In genomic region chr2:73022024-73022568, GRCh38 we compare ENCODE assay signal across 2 cellular contexts.
A peak's percentile ranks its signal among the peaks of the same experiment; 100 is the strongest.
TF ChIP-seq lines count a peak whose summit lies in the region.

No MANE protein-coding gene starts in this region.

TF ChIP-seq in endothelial cell of umbilical vein, 7 proteins besides CTCF, POLR2A, EP300 and RAD21:
- TF ChIP-seq JUN (IDR thresholded peaks at IDR 0.05; ENCODE audit: borderline replicate concordance, insufficient read depth, insufficient read length, low read depth) (no peak), FOS (IDR thresholded peaks at IDR 0.05; ENCODE audit: borderline replicate concordance, insufficient read depth, low read length) (no peak), POLR2AphosphoS5 (IDR thresholded peaks at IDR 0.05; ENCODE audit: insufficient read depth, low read depth, low read length) (no peak), EZH2 (IDR thresholded peaks at IDR 0.05; ENCODE audit: borderline replicate concordance, low read depth, low read length, severe bottlenecking) (no peak), MYC (IDR thresholded peaks at IDR 0.05; ENCODE audit: low read depth, low read length) (no peak), GATA2 (IDR thresholded peaks at IDR 0.05; ENCODE audit: insufficient read depth, insufficient read length, low read depth, low read length) (no peak)
- TF ChIP-seq, protein P1, sequence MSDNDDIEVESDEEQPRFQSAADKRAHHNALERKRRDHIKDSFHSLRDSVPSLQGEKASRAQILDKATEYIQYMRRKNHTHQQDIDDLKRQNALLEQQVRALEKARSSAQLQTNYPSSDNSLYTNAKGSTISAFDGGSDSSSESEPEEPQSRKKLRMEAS (IDR thresholded peaks at IDR 0.05; ENCODE audit: insufficient read depth, insufficient read length) = no peak
TF ChIP-seq in endothelial cell of umbilical vein: peak in this region for 0.

TF ChIP-seq in HepG2, 621 proteins besides CTCF, POLR2A, EP300 and RAD21 (continues in another document):
- TF ChIP-seq, protein P2, sequence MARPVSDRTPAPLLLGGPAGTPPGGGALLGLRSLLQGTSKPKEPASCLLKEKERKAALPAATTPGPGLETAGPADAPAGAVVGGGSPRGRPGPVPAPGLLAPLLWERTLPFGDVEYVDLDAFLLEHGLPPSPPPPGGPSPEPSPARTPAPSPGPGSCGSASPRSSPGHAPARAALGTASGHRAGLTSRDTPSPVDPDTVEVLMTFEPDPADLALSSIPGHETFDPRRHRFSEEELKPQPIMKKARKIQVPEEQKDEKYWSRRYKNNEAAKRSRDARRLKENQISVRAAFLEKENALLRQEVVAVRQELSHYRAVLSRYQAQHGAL (CRISPR knock-in tag; IDR thresholded peaks at IDR 0.05; ENCODE audit: not compliant biosample characterization) = no peak
- TF ChIP-seq, protein P3, sequence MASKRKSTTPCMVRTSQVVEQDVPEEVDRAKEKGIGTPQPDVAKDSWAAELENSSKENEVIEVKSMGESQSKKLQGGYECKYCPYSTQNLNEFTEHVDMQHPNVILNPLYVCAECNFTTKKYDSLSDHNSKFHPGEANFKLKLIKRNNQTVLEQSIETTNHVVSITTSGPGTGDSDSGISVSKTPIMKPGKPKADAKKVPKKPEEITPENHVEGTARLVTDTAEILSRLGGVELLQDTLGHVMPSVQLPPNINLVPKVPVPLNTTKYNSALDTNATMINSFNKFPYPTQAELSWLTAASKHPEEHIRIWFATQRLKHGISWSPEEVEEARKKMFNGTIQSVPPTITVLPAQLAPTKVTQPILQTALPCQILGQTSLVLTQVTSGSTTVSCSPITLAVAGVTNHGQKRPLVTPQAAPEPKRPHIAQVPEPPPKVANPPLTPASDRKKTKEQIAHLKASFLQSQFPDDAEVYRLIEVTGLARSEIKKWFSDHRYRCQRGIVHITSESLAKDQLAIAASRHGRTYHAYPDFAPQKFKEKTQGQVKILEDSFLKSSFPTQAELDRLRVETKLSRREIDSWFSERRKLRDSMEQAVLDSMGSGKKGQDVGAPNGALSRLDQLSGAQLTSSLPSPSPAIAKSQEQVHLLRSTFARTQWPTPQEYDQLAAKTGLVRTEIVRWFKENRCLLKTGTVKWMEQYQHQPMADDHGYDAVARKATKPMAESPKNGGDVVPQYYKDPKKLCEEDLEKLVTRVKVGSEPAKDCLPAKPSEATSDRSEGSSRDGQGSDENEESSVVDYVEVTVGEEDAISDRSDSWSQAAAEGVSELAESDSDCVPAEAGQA (IDR thresholded peaks at IDR 0.05; ENCODE audit: low read depth) = no peak
- TF ChIP-seq, protein P3 (CRISPR knock-in tag; IDR thresholded peaks at IDR 0.05; ENCODE audit: borderline replicate concordance) = no peak
- no peak for TF ChIP-seq ZC3H13 (CRISPR knock-in tag; IDR thresholded peaks at IDR 0.05)
- no peak for TF ChIP-seq ZNF354B (CRISPR knock-in tag; IDR thresholded peaks at IDR 0.05)
- no peak for TF ChIP-seq ZFP36 (IDR thresholded peaks at IDR 0.05; ENCODE audit: borderline replicate concordance, low read depth, low read length, partially characterized antibody)
- 0 out of 2 replicates have a peak, but pooled peaks have one; percentile 18 for TF ChIP-seq AHR (CRISPR knock-in tag; IDR thresholded peaks at IDR 0.05)
- TF ChIP-seq STAG1 (CRISPR knock-in tag; IDR thresholded peaks at IDR 0.05) = no peak
- TF ChIP-seq ZNF883 (CRISPR knock-in tag; IDR thresholded peaks at IDR 0.05; ENCODE audit: not compliant biosample characterization) = peak; percentile 4
- TF ChIP-seq, protein P4, sequence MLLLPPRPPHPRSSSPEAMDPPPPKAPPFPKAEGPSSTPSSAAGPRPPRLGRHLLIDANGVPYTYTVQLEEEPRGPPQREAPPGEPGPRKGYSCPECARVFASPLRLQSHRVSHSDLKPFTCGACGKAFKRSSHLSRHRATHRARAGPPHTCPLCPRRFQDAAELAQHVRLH (CRISPR knock-in tag; IDR thresholded peaks at IDR 0.05; ENCODE audit: borderline replicate concordance, low read depth) = no peak
- no peak for TF ChIP-seq KDM4B (CRISPR knock-in tag; IDR thresholded peaks at IDR 0.05)
- TF ChIP-seq, protein P5, sequence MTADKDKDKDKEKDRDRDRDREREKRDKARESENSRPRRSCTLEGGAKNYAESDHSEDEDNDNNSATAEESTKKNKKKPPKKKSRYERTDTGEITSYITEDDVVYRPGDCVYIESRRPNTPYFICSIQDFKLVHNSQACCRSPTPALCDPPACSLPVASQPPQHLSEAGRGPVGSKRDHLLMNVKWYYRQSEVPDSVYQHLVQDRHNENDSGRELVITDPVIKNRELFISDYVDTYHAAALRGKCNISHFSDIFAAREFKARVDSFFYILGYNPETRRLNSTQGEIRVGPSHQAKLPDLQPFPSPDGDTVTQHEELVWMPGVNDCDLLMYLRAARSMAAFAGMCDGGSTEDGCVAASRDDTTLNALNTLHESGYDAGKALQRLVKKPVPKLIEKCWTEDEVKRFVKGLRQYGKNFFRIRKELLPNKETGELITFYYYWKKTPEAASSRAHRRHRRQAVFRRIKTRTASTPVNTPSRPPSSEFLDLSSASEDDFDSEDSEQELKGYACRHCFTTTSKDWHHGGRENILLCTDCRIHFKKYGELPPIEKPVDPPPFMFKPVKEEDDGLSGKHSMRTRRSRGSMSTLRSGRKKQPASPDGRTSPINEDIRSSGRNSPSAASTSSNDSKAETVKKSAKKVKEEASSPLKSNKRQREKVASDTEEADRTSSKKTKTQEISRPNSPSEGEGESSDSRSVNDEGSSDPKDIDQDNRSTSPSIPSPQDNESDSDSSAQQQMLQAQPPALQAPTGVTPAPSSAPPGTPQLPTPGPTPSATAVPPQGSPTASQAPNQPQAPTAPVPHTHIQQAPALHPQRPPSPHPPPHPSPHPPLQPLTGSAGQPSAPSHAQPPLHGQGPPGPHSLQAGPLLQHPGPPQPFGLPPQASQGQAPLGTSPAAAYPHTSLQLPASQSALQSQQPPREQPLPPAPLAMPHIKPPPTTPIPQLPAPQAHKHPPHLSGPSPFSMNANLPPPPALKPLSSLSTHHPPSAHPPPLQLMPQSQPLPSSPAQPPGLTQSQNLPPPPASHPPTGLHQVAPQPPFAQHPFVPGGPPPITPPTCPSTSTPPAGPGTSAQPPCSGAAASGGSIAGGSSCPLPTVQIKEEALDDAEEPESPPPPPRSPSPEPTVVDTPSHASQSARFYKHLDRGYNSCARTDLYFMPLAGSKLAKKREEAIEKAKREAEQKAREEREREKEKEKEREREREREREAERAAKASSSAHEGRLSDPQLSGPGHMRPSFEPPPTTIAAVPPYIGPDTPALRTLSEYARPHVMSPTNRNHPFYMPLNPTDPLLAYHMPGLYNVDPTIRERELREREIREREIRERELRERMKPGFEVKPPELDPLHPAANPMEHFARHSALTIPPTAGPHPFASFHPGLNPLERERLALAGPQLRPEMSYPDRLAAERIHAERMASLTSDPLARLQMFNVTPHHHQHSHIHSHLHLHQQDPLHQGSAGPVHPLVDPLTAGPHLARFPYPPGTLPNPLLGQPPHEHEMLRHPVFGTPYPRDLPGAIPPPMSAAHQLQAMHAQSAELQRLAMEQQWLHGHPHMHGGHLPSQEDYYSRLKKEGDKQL (CRISPR knock-in tag; IDR thresholded peaks at IDR 0.05; ENCODE audit: low read depth) = 0 out of 2 replicates have a peak, but pooled peaks have one; percentile 6
- TF ChIP-seq NCOA1 (CRISPR knock-in tag; IDR thresholded peaks at IDR 0.05) = 0 out of 2 replicates have a peak, but pooled peaks have one; percentile 6
- TF ChIP-seq KDM5A (IDR thresholded peaks at IDR 0.05; ENCODE audit: borderline replicate concordance, low read length) = no peak
- TF ChIP-seq HDAC2 (CRISPR knock-in tag; IDR thresholded peaks at IDR 0.05) = no peak
- peak; percentile 5; the same call in 1 of the 2 replicates for TF ChIP-seq ZNF687 (CRISPR knock-in tag; IDR thresholded peaks at IDR 0.05)
- TF ChIP-seq ZNF335 (CRISPR knock-in tag; IDR thresholded peaks at IDR 0.05) = no peak
- TF ChIP-seq ZNF782 (CRISPR knock-in tag; IDR thresholded peaks at IDR 0.05; ENCODE audit: borderline replicate concordance) = 0 out of 2 replicates have a peak, but pooled peaks have one; percentile 21
- no peak for TF ChIP-seq HIVEP1 (CRISPR knock-in tag; IDR thresholded peaks at IDR 0.05)
- TF ChIP-seq UBTF (CRISPR knock-in tag; IDR thresholded peaks at IDR 0.05) = no peak
- no peak for TF ChIP-seq NBN (conservative IDR thresholded peaks at IDR 0.05)
- no peak for TF ChIP-seq SMARCC2 (IDR thresholded peaks at IDR 0.05)
- TF ChIP-seq, protein P6, sequence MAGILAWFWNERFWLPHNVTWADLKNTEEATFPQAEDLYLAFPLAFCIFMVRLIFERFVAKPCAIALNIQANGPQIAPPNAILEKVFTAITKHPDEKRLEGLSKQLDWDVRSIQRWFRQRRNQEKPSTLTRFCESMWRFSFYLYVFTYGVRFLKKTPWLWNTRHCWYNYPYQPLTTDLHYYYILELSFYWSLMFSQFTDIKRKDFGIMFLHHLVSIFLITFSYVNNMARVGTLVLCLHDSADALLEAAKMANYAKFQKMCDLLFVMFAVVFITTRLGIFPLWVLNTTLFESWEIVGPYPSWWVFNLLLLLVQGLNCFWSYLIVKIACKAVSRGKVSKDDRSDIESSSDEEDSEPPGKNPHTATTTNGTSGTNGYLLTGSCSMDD (CRISPR knock-in tag; IDR thresholded peaks at IDR 0.05) = no peak
- TF ChIP-seq, protein P7, sequence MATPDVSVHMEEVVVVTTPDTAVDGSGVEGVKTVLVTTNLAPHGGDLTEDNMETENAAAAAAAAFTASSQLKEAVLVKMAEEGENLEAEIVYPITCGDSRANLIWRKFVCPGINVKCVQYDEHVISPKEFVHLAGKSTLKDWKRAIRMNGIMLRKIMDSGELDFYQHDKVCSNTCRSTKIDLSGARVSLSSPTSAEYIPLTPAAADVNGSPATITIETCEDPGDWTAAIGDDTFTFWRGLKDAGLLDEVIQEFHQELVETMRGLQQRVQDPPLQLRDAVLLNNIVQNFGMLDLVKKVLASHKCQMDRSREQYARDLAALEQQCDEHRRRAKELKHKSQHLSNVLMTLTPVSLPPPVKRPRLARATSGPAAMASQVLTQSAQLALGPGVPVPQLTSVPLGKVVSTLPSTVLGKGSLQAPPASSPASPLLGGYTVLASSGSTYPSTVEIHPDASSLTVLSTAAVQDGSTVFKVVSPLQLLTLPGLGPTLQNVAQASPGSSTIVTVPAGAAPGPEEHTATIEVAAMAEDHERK (CRISPR knock-in tag; IDR thresholded peaks at IDR 0.05; ENCODE audit: low read depth) = no peak
